In genomic region chr7:33190688-33191304, GRCh38 we compare ENCODE assay signal across 12 cellular contexts.
A peak's percentile ranks its signal among the peaks of the same experiment; 100 is the strongest.
DNase-seq lines count a peak whose midpoint lies in the region; ATAC-seq and TF ChIP-seq lines count a peak whose summit lies in the region.
"Had no signal": no experiment of that assay in that cellular context is flagged by ENCODE, and none has a peak within 500 bp of the region (broad histone marks: within the 10 kb centered on the region; RNA-seq: fewer than 3 reads in every experiment).

No MANE protein-coding gene starts in this region.

- H3K4me1 Mint-ChIP-seq in memory B cell = peaks cover 32% of the 10 kb centered on the region
- H3K4me1 Mint-ChIP-seq in activated T-helper 2 cell treated with anti-CD3 and anti-CD28 coated beads, Interferon-gamma antibody, Interleukin-2, Interleukin-4, amounts not matched to agents 10 μg/mL and 5 μg/mL and 100 μg/mL, durations not matched to agents 14 hours and 24 hours and 36 hours (ENCODE audit: low read depth) = peaks cover 13% of the 10 kb centered on the region

- no peak overlapping the region for H3K9ac ChIP-seq in SK-N-SH

- CTCF ChIA-PET in SK-N-SH (lab: Yijun Ruan, JAX) = interaction anchor here (0.7 to 2.1 kb wide), 5 partner anchors 12 to 742 kb away, joined by 3 to 9 read pairs (median 3); no protein-coding TSS in a partner anchor
- CTCF ChIA-PET in RWPE1 (lab: Yijun Ruan, JAX) = interaction anchor here (0.5 kb wide), 1 partner anchor 103 kb away, joined by 8 read pairs; no protein-coding TSS in a partner anchor

- 0 out of 4 replicates have a peak overlapping the region, but pooled peaks of 1 of the 2 experiments have one; percentile 10 for H3K4me3 ChIP-seq in SK-N-SH (ENCODE audit: low read depth in 2 of 2, low read length in 1 of 2)
- H3K4me3 ChIP-seq: stomach had no signal

- no peaks in the 10 kb centered on the region for H4K20me1 ChIP-seq in SK-N-SH (ENCODE audit: insufficient read depth)

- peaks cover 15% of the 10 kb centered on the region for H3K36me3 Mint-ChIP-seq in memory B cell
- H3K36me3 Mint-ChIP-seq in activated T-helper 2 cell treated with anti-CD3 and anti-CD28 coated beads, Interferon-gamma antibody, Interleukin-2, Interleukin-4, amounts not matched to agents 10 μg/mL and 5 μg/mL and 100 μg/mL, durations not matched to agents 14 hours and 24 hours and 36 hours (ENCODE audit: low read depth) = no peaks in the 10 kb centered on the region

- no peak for TF ChIP-seq CTCF in SK-N-SH (IDR thresholded peaks at IDR 0.05)
- no peak for TF ChIP-seq CTCF in RWPE1 (conservative IDR thresholded peaks at IDR 0.05; ENCODE audit: low read depth)

- H3K9me3 Mint-ChIP-seq in memory B cell = no peaks in the 10 kb centered on the region
- no peaks in the 10 kb centered on the region for H3K9me3 Mint-ChIP-seq in activated T-helper 2 cell treated with anti-CD3 and anti-CD28 coated beads, Interferon-gamma antibody, Interleukin-2, Interleukin-4, amounts not matched to agents 10 μg/mL and 5 μg/mL and 100 μg/mL, durations not matched to agents 14 hours and 24 hours and 36 hours

- H3F3A ChIP-seq in SK-N-SH (replicated peaks; ENCODE audit: insufficient read depth) = no peaks in the 10 kb centered on the region

- H3K4me2 ChIP-seq in SK-N-SH = 0 out of 2 replicates have a peak overlapping the region, but pooled peaks have one; percentile 3

- no peak overlapping the region for H3K27ac ChIP-seq in SK-N-SH (ENCODE audit: low read depth in 2 of 2, low read length in 1 of 2)
- H3K27ac ChIP-seq in RWPE1 = no peak overlapping the region
- H3K27ac ChIP-seq: stomach had no signal

- POLR2A ChIA-PET in SK-N-SH (lab: Yijun Ruan, JAX) = no interaction called here
- POLR2A ChIA-PET in RWPE1 (lab: Yijun Ruan, JAX; ENCODE audit: low non-redundant PET) = no interaction called here

- no peak for TF ChIP-seq EP300 in SK-N-SH (IDR thresholded peaks at IDR 0.05; ENCODE audit: borderline replicate concordance in 1 of 2, low read depth in 1 of 2, low read length in 1 of 2)

- TF ChIP-seq RAD21 in SK-N-SH (IDR thresholded peaks at IDR 0.05; ENCODE audit: low read length) = no peak

- 93% methylated on average over 2 of the region's 2 CpGs for WGBS in SK-N-SH (ENCODE audit: low lambda C conversion rate)

- ATAC-seq in SK-N-SH treated with all-trans-retinoic acid at 6 μM for 48 hours = no peak
- peak; percentile 16 for ATAC-seq in GM21526 (IDR thresholded peaks at IDR 0.05; ENCODE audit: low FRiP score, unreplicated experiment)
- ATAC-seq in HG03565 (IDR thresholded peaks at IDR 0.05; ENCODE audit: unreplicated experiment) = peak; percentile 4
- no peak for ATAC-seq in memory B cell (ENCODE audit: low read depth)

- H3K4me3 Mint-ChIP-seq in memory B cell = peak overlapping the region; percentile 56
- no peak overlapping the region for H3K4me3 Mint-ChIP-seq in activated T-helper 2 cell treated with anti-CD3 and anti-CD28 coated beads, Interferon-gamma antibody, Interleukin-2, Interleukin-4, amounts not matched to agents 10 μg/mL and 5 μg/mL and 100 μg/mL, durations not matched to agents 14 hours and 24 hours and 36 hours (ENCODE audit: low read depth)

- no peak overlapping the region for H2AFZ ChIP-seq in SK-N-SH (ENCODE audit: low read depth)

- no peaks in the 10 kb centered on the region for H3K27me3 Mint-ChIP-seq in memory B cell
- H3K27me3 Mint-ChIP-seq in activated T-helper 2 cell treated with anti-CD3 and anti-CD28 coated beads, Interferon-gamma antibody, Interleukin-2, Interleukin-4, amounts not matched to agents 10 μg/mL and 5 μg/mL and 100 μg/mL, durations not matched to agents 14 hours and 24 hours and 36 hours (ENCODE audit: low read depth) = no peaks in the 10 kb centered on the region

- H3K79me2 ChIP-seq in SK-N-SH (ENCODE audit: insufficient read depth) = no peaks in the 10 kb centered on the region

- H3K27me3 ChIP-seq in SK-N-SH (ENCODE audit: insufficient read depth) = no peaks in the 10 kb centered on the region
- H3K27me3 ChIP-seq: stomach had no signal

- H3K4me1 ChIP-seq in SK-N-SH (ENCODE audit: control insufficient read depth in 1 of 2, insufficient read depth in 2 of 2, low read depth in 1 of 2, low read length in 1 of 2) = no peaks in the 10 kb centered on the region; a peak in 1 of 4 replicates

- peak overlapping the region; percentile 49 for H3K27ac Mint-ChIP-seq in memory B cell
- H3K27ac Mint-ChIP-seq in activated T-helper 2 cell treated with anti-CD3 and anti-CD28 coated beads, Interferon-gamma antibody, Interleukin-2, Interleukin-4, amounts not matched to agents 10 μg/mL and 5 μg/mL and 100 μg/mL, durations not matched to agents 14 hours and 24 hours and 36 hours = no peak overlapping the region

- DNase-seq in SK-N-SH (no peak), memory B cell (ENCODE audit: low spot score in 2 of 2) (no peak), RWPE1 (ENCODE audit: low spot score) (no peak), SK-N-DZ (ENCODE audit: low spot score) (no peak)
- no peak for DNase-seq in activated T-helper 2 cell treated with anti-CD3 and anti-CD28 coated beads, Interferon-gamma antibody, Interleukin-2, Interleukin-4, amounts not matched to agents 10 μg/mL and 5 μg/mL and 100 μg/mL, durations not matched to agents 14 hours and 24 hours and 36 hours (ENCODE audit: low spot score)
- DNase-seq: activated CD4-positive, CD25-positive, alpha-beta regulatory T cell treated with anti-CD3 and anti-CD28 coated beads, Interleukin-2, amount 50 U/mL, for 72 hours; amygdala; DMS79 treated with DMSO at 0.1 percent for 48 hours had no signal

- H3K36me3 ChIP-seq in SK-N-SH (replicated peaks in 1 of 2; ENCODE audit: control insufficient read depth in 1 of 2, insufficient read depth in 2 of 2, low read length in 1 of 2) = no peaks in the 10 kb centered on the region
- H3K36me3 ChIP-seq: stomach had no signal

- H3K9me2 ChIP-seq in SK-N-SH = no peaks in the 10 kb centered on the region

- H3K9me3 ChIP-seq in SK-N-SH = no peaks in the 10 kb centered on the region

- intact Hi-C loops in activated T-helper 2 cell treated with anti-CD3 and anti-CD28 coated beads, Interferon-gamma antibody, Interleukin-2, Interleukin-4, amounts not matched to agents 10 μg/mL and 5 μg/mL and 100 μg/mL, durations not matched to agents 14 hours and 24 hours and 36 hours (cut with micrococcal nuclease) = no loop called here

TF ChIP-seq in SK-N-SH, 30 proteins besides CTCF, POLR2A, EP300 and RAD21 (continues in another document):
- TF ChIP-seq GABPA (IDR thresholded peaks at IDR 0.05; ENCODE audit: low read depth) (no peak), SMC3 (IDR thresholded peaks at IDR 0.05; ENCODE audit: low read depth, low read length) (no peak), MEF2A (IDR thresholded peaks at IDR 0.05; ENCODE audit: borderline replicate concordance, low read depth) (no peak), REST (IDR thresholded peaks at IDR 0.05; ENCODE audit: low read depth, low read length) (no peak)

TF ChIP-seq in SK-N-SH treated with all-trans-retinoic acid at 6 μM for 48 hours, 23 proteins besides CTCF, POLR2A, EP300 and RAD21 (continues in another document):
- no peak for TF ChIP-seq ZNF70 (CRISPR knock-in tag; IDR thresholded peaks at IDR 0.05)
- no peak for TF ChIP-seq ARNTL (CRISPR knock-in tag; IDR thresholded peaks at IDR 0.05; ENCODE audit: borderline replicate concordance, low read depth)
- no peak for TF ChIP-seq TSHZ2 (CRISPR knock-in tag; IDR thresholded peaks at IDR 0.05)
- TF ChIP-seq RARB (CRISPR knock-in tag; IDR thresholded peaks at IDR 0.05) = no peak
- TF ChIP-seq BACH2 (CRISPR knock-in tag; IDR thresholded peaks at IDR 0.05; ENCODE audit: borderline replicate concordance) = no peak
- TF ChIP-seq TOX (CRISPR knock-in tag; IDR thresholded peaks at IDR 0.05; ENCODE audit: borderline replicate concordance) = no peak
- TF ChIP-seq ZNF565 (CRISPR knock-in tag; conservative IDR thresholded peaks at IDR 0.05; ENCODE audit: low read depth) = no peak
- TF ChIP-seq ESRRG (CRISPR knock-in tag; IDR thresholded peaks at IDR 0.05) = no peak
- TF ChIP-seq ISL1 (CRISPR knock-in tag; IDR thresholded peaks at IDR 0.05) = no peak
- no peak for TF ChIP-seq CSDC2 (CRISPR knock-in tag; IDR thresholded peaks at IDR 0.05)
- TF ChIP-seq TCF4 (CRISPR knock-in tag; IDR thresholded peaks at IDR 0.05; ENCODE audit: borderline replicate concordance) = no peak
- no peak for TF ChIP-seq OSR1 (CRISPR knock-in tag; IDR thresholded peaks at IDR 0.05)
- TF ChIP-seq ZFP30 (CRISPR knock-in tag; IDR thresholded peaks at IDR 0.05) = no peak
- TF ChIP-seq ZFP3 (CRISPR knock-in tag; IDR thresholded peaks at IDR 0.05) = no peak
- TF ChIP-seq ZC3H10 (CRISPR knock-in tag; IDR thresholded peaks at IDR 0.05) = no peak

Comparison
In these comparisons a context has a peak if more than half of its experiments do, and no peak if none do; other contexts are left out.
1. ATAC-seq: peak in GM21526 (single experiment) and HG03565 (single experiment); none in SK-N-SH treated with all-trans-retinoic acid at 6 μM for 48 hours (single experiment) and memory B cell (single experiment).